In the genomic region with DNA sequence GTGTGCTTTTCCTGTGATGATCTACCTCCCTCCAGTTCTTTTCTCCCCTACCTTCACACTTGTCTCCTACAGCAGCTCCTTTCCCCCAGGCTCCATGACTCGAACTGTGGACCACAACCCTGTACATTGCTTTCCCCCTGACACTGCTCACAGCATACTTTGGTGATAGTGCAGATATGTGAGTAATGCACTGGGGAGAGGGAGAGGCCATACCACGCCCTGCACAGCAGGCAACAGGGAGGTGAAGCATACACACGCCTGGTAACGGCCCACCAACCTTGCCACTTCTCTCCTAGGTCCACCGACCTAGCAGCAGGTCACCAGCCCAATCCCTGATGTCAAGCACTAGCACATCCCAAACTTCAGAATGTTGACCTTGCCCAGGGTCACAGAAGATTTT, we compare ENCODE assay signal across 28 cellular contexts.
"Had no signal": no experiment of that assay in that cellular context is flagged by ENCODE, and none has a peak within 500 bp of the region (broad histone marks: within the 10 kb centered on the region; RNA-seq: fewer than 3 reads in every experiment).

No MANE protein-coding gene starts in this region.

- H3K27ac ChIP-seq: neural progenitor cell, neutrophil, pancreas, psoas muscle, right lobe of liver, sigmoid colon, stomach, thoracic aorta, thyroid gland, tibial nerve, upper lobe of left lung, vagina had no signal

- ATAC-seq: natural killer cell; pancreas; psoas muscle; right cardiac atrium; right lobe of liver; stimulated activated effector memory CD8-positive, alpha-beta T cell treated with anti-CD3 and anti-CD28 coated beads, Interleukin-12 subunit alpha, Interleukin-12 subunit beta, amount 100 ng/mL, for 72 hours; stimulated activated naive B cell treated with anti-CD40 and anti-IgM and Interleukin-4, amounts not matched to agents 10 μg/mL and 1 μg/mL and 100 μg/mL, for 72 hours had no signal

- H2AFZ ChIP-seq: neural progenitor cell had no signal

- H3K36me3 Mint-ChIP-seq: natural killer cell; neural progenitor cell; stimulated activated effector memory CD8-positive, alpha-beta T cell treated with anti-CD3 and anti-CD28 coated beads, Interleukin-12 subunit alpha, Interleukin-12 subunit beta, amount 100 ng/mL, for 72 hours; stimulated activated naive B cell treated with anti-CD40 and anti-IgM and Interleukin-4, amounts not matched to agents 10 μg/mL and 1 μg/mL and 100 μg/mL, for 72 hours had no signal

- H3K4me1 ChIP-seq: neural progenitor cell, pancreas, psoas muscle, right lobe of liver, sigmoid colon, stomach, thyroid gland, tibial nerve, upper lobe of left lung, vagina had no signal

- H3K36me3 ChIP-seq: neural progenitor cell, neutrophil, pancreas, right lobe of liver, sigmoid colon, thoracic aorta, thyroid gland, upper lobe of left lung, vagina had no signal

- H3K4me2 ChIP-seq: neural progenitor cell had no signal

- H3K9me3 ChIP-seq: neutrophil, pancreas, psoas muscle, right lobe of liver, sigmoid colon, thoracic aorta, thyroid gland, vagina had no signal

- H3K27me3 ChIP-seq: neural progenitor cell, neutrophil, pancreas, right lobe of liver, sigmoid colon, stomach, thyroid gland, tibial nerve, upper lobe of left lung, vagina had no signal

- H3K4me1 Mint-ChIP-seq: natural killer cell; nephron; stimulated activated effector memory CD8-positive, alpha-beta T cell treated with anti-CD3 and anti-CD28 coated beads, Interleukin-12 subunit alpha, Interleukin-12 subunit beta, amount 100 ng/mL, for 72 hours; stimulated activated naive B cell treated with anti-CD40 and anti-IgM and Interleukin-4, amounts not matched to agents 10 μg/mL and 1 μg/mL and 100 μg/mL, for 72 hours had no signal

- H3K27ac Mint-ChIP-seq: natural killer cell; nephron; progenitor cell of endocrine pancreas; stimulated activated effector memory CD8-positive, alpha-beta T cell treated with anti-CD3 and anti-CD28 coated beads, Interleukin-12 subunit alpha, Interleukin-12 subunit beta, amount 100 ng/mL, for 72 hours; stimulated activated naive B cell treated with anti-CD40 and anti-IgM and Interleukin-4, amounts not matched to agents 10 μg/mL and 1 μg/mL and 100 μg/mL, for 72 hours; stimulated activated naive CD8-positive, alpha-beta T cell treated with anti-CD3 and anti-CD28 coated beads, Interleukin-15, Interleukin-2, amounts not matched to agents 100 ng/mL and 50 ng/mL, for 24 hours had no signal

- FAIRE-seq: pancreas, small intestine, urothelium cell line had no signal

- DNase-seq: natural killer cell; nucleus accumbens; pancreas; psoas muscle; right cardiac atrium; right lobe of liver; sigmoid colon; small intestine; stimulated activated CD4-positive, alpha-beta T cell treated with anti-CD3 and anti-CD28 coated beads, Interleukin-15, amount 100 ng/mL, for 24 hours; stimulated activated CD4-positive, alpha-beta T cell treated with anti-CD3 and anti-CD28 coated beads, Interleukin-2, amount 100 ng/mL, for 24 hours; stimulated activated CD4-positive, alpha-beta T cell treated with anti-CD3 and anti-CD28 coated beads, Interleukin-2, amount 100 ng/mL, for 48 hours; stimulated activated CD4-positive, alpha-beta T cell treated with anti-CD3 and anti-CD28 coated beads, Interleukin-4, amount 100 ng/mL, for 24 hours; stimulated activated naive B cell treated with anti-CD40 and anti-IgM and Interleukin-4, amounts not matched to agents 10 μg/mL and 1 μg/mL and 100 μg/mL, for 72 hours; stimulated activated naive CD4-positive, alpha-beta T cell treated with Interleukin-2 at 50 U/mL for 16 hours; stomach; thyroid gland; trophoblast cell; upper lobe of left lung had no signal

- H3K9ac ChIP-seq: neural progenitor cell had no signal

- H3K4me3 Mint-ChIP-seq: natural killer cell; nephron; neural progenitor cell; stimulated activated effector memory CD8-positive, alpha-beta T cell treated with anti-CD3 and anti-CD28 coated beads, Interleukin-12 subunit alpha, Interleukin-12 subunit beta, amount 100 ng/mL, for 72 hours; stimulated activated naive B cell treated with anti-CD40 and anti-IgM and Interleukin-4, amounts not matched to agents 10 μg/mL and 1 μg/mL and 100 μg/mL, for 72 hours; stimulated activated naive CD8-positive, alpha-beta T cell treated with anti-CD3 and anti-CD28 coated beads, Interleukin-15, Interleukin-2, amounts not matched to agents 100 ng/mL and 50 ng/mL, for 24 hours had no signal

- H3K4me3 ChIP-seq: neural progenitor cell, pancreas, psoas muscle, right lobe of liver, sigmoid colon, stomach, thoracic aorta, thyroid gland, tibial nerve, upper lobe of left lung, vagina had no signal
